ENCODE assay signal across 33 cellular contexts in genomic region chr9:93434056-93434455, GRCh38.
"Had no signal": no experiment of that assay in that cellular context is flagged by ENCODE, and none has a peak within 500 bp of the region (broad histone marks: within the 10 kb centered on the region; RNA-seq: fewer than 3 reads in every experiment).

No MANE protein-coding gene starts in this region.

- ATAC-seq: activated CD4-positive, alpha-beta T cell treated with anti-CD3 and anti-CD28 coated beads for 36 hours; activated CD4-positive, CD25-positive, alpha-beta regulatory T cell treated with anti-CD3 and anti-CD28 coated beads, Interleukin-2, amount 50 U/mL, for 24 hours; activated CD8-positive, alpha-beta memory T cell treated with anti-CD3 and anti-CD28 coated beads, Interleukin-2, amount 10 ng/mL, durations not matched to agents 7 days and 5 days; activated CD8-positive, alpha-beta T cell treated with anti-CD3 and anti-CD28 coated beads, Interleukin-2, amount 10 ng/mL, durations not matched to agents 7 days and 5 days; activated naive CD4-positive, alpha-beta T cell treated with anti-CD3 and anti-CD28 coated beads, Interleukin-2, amount 50 U/mL, for 72 hours; body of pancreas had no signal

- H3K4me3 ChIP-seq: adrenal gland, body of pancreas, breast epithelium had no signal

- H3K36me3 ChIP-seq: adrenal gland, brain microvascular endothelial cell, breast epithelium had no signal

- H3K27me3 ChIP-seq: adrenal gland, body of pancreas, brain microvascular endothelial cell, breast epithelium had no signal

- H3K27ac ChIP-seq: adrenal gland, body of pancreas, brain microvascular endothelial cell, breast epithelium, VCaP had no signal

- DNase-seq: activated B cell treated with CpG ODN at 0.5 μM for 24 hours; activated CD4-positive, alpha-beta memory T cell treated with anti-CD3 and anti-CD28 coated beads, Interleukin-2, amount 10 ng/mL, durations not matched to agents 7 days and 5 days; activated CD4-positive, alpha-beta T cell treated with anti-CD3 and anti-CD28 coated beads for 1 hour; activated CD4-positive, alpha-beta T cell treated with anti-CD3 and anti-CD28 coated beads for 36 hours; activated CD4-positive, alpha-beta T cell treated with anti-CD3 and anti-CD28 coated beads for 48 hours; activated CD4-positive, alpha-beta T cell treated with anti-CD3 and anti-CD28 coated beads, Interleukin-2, amount 10 ng/mL, durations not matched to agents 7 days and 5 days; activated CD4-positive, alpha-beta T cell treated with anti-CD3 and anti-CD28 coated beads, Interleukin-2, amount 50 U/mL, for 48 hours; activated CD8-positive, alpha-beta memory T cell treated with anti-CD3 and anti-CD28 coated beads for 24 hours; activated CD8-positive, alpha-beta memory T cell treated with anti-CD3 and anti-CD28 coated beads, Interleukin-2, amount 10 ng/mL, durations not matched to agents 7 days and 5 days; activated CD8-positive, alpha-beta memory T cell treated with anti-CD3 and anti-CD28 coated beads, Interleukin-2, amount 50 U/mL, for 48 hours; activated CD8-positive, alpha-beta T cell treated with anti-CD3 and anti-CD28 coated beads, Interleukin-2, amount 10 ng/mL, durations not matched to agents 7 days and 5 days; activated effector memory CD4-positive, alpha-beta T cell treated with Interleukin-2 at 50 U/mL for 16 hours; activated gamma-delta T cell; activated naive CD4-positive, alpha-beta T cell treated with anti-CD3 and anti-CD28 coated beads for 36 hours; activated naive CD4-positive, alpha-beta T cell treated with anti-CD3 and anti-CD28 coated beads, Interleukin-2, amount 50 U/mL, for 16 hours; activated naive CD8-positive, alpha-beta T cell treated with anti-CD3 and anti-CD28 coated beads for 36 hours; activated T-cell treated with anti-CD3 and anti-CD28 coated beads, Interleukin-2, amount 50 U/mL, for 24 hours; activated T-cell treated with anti-CD3 and anti-CD28 coated beads, Interleukin-2, amount 50 U/mL, for 48 hours; adrenal gland; amniotic stem cell; aorta; body of pancreas; brain microvascular endothelial cell; central memory CD4-positive, alpha-beta T cell; T-helper 2 cell; T-helper 9 cell had no signal

- FAIRE-seq: astrocyte, colon, TTC549 had no signal

- H3K4me1 ChIP-seq: adrenal gland, body of pancreas, breast epithelium had no signal

- H3K9me3 ChIP-seq: adrenal gland, body of pancreas, breast epithelium had no signal
